ENCODE assay signal across 9 cellular contexts in the genomic region with DNA sequence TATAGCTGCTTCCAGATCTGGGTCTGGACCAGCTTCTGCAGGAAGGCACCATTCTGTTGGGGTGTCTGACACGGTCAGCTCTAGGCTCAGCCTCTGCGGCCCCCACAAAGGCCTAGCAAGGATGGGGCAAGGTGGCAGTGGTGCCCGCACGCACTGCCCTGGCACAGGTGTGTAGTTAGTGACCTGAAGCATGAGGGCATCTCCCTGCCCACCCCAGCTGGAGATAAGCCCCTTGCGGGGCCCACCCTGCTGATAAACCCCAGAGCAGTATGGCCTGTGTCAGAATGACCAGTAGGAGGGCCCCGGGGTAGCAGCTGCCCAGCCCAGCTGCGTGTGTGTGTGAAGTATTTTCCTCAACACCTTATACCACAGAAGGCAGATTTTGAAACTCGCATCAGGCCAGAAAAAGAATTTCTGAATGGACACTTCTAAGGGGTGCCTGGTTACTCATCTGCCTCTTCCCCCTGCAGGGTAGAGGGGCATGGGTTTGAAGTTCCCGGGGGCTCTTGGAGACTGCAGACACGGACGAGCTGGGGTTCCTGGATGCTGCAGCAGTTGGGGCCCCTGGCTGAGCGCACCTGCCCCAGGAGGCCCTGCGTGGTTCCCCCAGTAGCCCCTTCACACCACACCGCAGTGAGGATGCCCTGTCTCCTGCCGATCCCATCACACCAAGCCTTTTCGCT. TPM values are rescaled to one million over a fixed set of nuclear protein-coding genes. Genes with fewer than 3 reads are reported as not detected.
DNase-seq lines count a peak whose midpoint lies in the region; ATAC-seq and TF ChIP-seq lines count a peak whose summit lies in the region.
"Had no signal": no experiment of that assay in that cellular context is flagged by ENCODE, and none has a peak within 500 bp of the region (broad histone marks: within the 10 kb centered on the region; RNA-seq: fewer than 3 reads in every experiment).

No MANE protein-coding gene starts in this region.

- H3K27ac ChIP-seq in GM23248 (peak overlapping the region; percentile 90), Panc1 (ENCODE audit: low read length) (peak overlapping the region; percentile 90), trophoblast cell (ENCODE audit: low read depth, low read length) (peak overlapping the region; percentile 82)

- H3K4me2 ChIP-seq in GM23248 (ENCODE audit: unreplicated experiment), result no peak overlapping the region
- H3K4me2 ChIP-seq in trophoblast cell (ENCODE audit: low read length), result no peak overlapping the region

- peak overlapping the region; percentile 65 for H4K12ac ChIP-seq in trophoblast cell (ENCODE audit: low read depth, low read length)

- CTCF ChIA-PET in Panc1 (lab: Charles Lee), result interaction anchor here (1.0 kb wide), 1 partner anchor 59 kb away, joined by 3 read pairs; no protein-coding TSS in a partner anchor

- in situ Hi-C loops in GM23248 (cut with MboI) (no loop called here), Panc1 (cut with HindIII; ENCODE audit: low pct_unique_long_range_greater_than_20kb, low sequenced_read_pairs) (no loop called here)

- H3K9ac ChIP-seq in GM23248 (peak overlapping the region; percentile 44), trophoblast cell (ENCODE audit: low read length) (no peak overlapping the region)

- H3K9me3 Mint-ChIP-seq in effector memory CD8-positive, alpha-beta T cell, result no peaks in the 10 kb centered on the region

- peak overlapping the region; percentile 47 for H3K18ac ChIP-seq in trophoblast cell (ENCODE audit: low read length)

- DNase-seq in GM23248 (peak; percentile 45), Panc1 (ENCODE audit: low read depth, low spot score) (no peak), trophoblast cell (no peak), midbrain (lab: John Stamatoyannopoulos, UW) (no peak), NCI-H146 treated with DMSO at 0.1 percent for 48 hours (lab: John Stamatoyannopoulos, UW; ENCODE audit: unreplicated experiment) (no peak), SK-N-DZ (ENCODE audit: low spot score) (no peak)
- DNase-seq in effector memory CD8-positive, alpha-beta T cell, result no peak

- peaks cover 43% of the 10 kb centered on the region for H3F3A ChIP-seq in GM23248 (ENCODE audit: insufficient read depth)

- H3K14ac ChIP-seq in trophoblast cell (ENCODE audit: low read length), result peak overlapping the region; percentile 26

- POLR2A ChIA-PET in Panc1 (lab: Charles Lee), result no interaction called here

- H2BK5ac ChIP-seq in trophoblast cell (ENCODE audit: low read depth, low read length, poor library complexity), result peak overlapping the region; percentile 52

- BruUV-seq in Panc1 (replicated peaks; lab: Mats Ljungman, UMichigan), result no TSS peak

- no peak overlapping the region for H2AK5ac ChIP-seq in trophoblast cell (ENCODE audit: low read length)

- H3K27ac Mint-ChIP-seq in effector memory CD8-positive, alpha-beta T cell, result peak overlapping the region; percentile 80 to 97

- peak overlapping the region; percentile 49 to 61 for H3K4me3 Mint-ChIP-seq in effector memory CD8-positive, alpha-beta T cell

- H3K79me1 ChIP-seq in trophoblast cell (ENCODE audit: low read length), result peaks cover 30% of the 10 kb centered on the region

- peaks cover 86% of the 10 kb centered on the region for H3K36me3 Mint-ChIP-seq in effector memory CD8-positive, alpha-beta T cell (ENCODE audit: insufficient read depth)

- H3K79me2 ChIP-seq in GM23248 (ENCODE audit: insufficient read depth), result peaks cover 68% of the 10 kb centered on the region
- H3K79me2 ChIP-seq in trophoblast cell (ENCODE audit: control insufficient read depth, insufficient read depth, low read length, poor library complexity), result peaks cover 18% of the 10 kb centered on the region

- H4K91ac ChIP-seq in trophoblast cell (ENCODE audit: low read depth, low read length), result no peak overlapping the region

- peaks cover 32% of the 10 kb centered on the region in 2 donors for H3K4me1 Mint-ChIP-seq in effector memory CD8-positive, alpha-beta T cell (ENCODE audit: low read depth in 2 of 2)

- H3K4me1 ChIP-seq in GM23248 (ENCODE audit: insufficient read depth), result peaks cover 21% of the 10 kb centered on the region
- H3K4me1 ChIP-seq in Panc1 (ENCODE audit: control insufficient read depth, insufficient read depth, low read length), result peaks cover 57% of the 10 kb centered on the region
- peaks cover 27 to 35% of the 10 kb centered on the region in 2 experiments for H3K4me1 ChIP-seq in trophoblast cell (ENCODE audit: control insufficient read depth in 1 of 2, insufficient read depth in 2 of 2, low read length in 2 of 2)

- 78 to 79% methylated on average over 15 to 16 of the region's 16 CpGs for WGBS in GM23248 (ENCODE audit: low coverage in 1 of 2, low lambda C conversion rate in 2 of 2, missing lambda C conversion rate in 2 of 2), 2 experiments
- no CpG with 5 or more reads among the region's 16 CpGs for WGBS in trophoblast cell (ENCODE audit: extremely low coverage, insufficient coverage, insufficient read length)

- H4K8ac ChIP-seq in trophoblast cell (ENCODE audit: low read depth, low read length), result peak overlapping the region; percentile 18

- no peaks in the 10 kb centered on the region for H4K20me1 ChIP-seq in GM23248 (ENCODE audit: insufficient read depth)

- TF ChIP-seq CTCF in Panc1 (IDR thresholded peaks at IDR 0.05), result no peak

- H3K36me3 ChIP-seq in GM23248 (ENCODE audit: low read depth) (no peaks in the 10 kb centered on the region), Panc1 (ENCODE audit: control insufficient read depth, insufficient read depth, low read length) (peaks cover 9% of the 10 kb centered on the region; the same call in 1 of the 2 replicates), trophoblast cell (ENCODE audit: control insufficient read depth in 1 of 2, insufficient read depth in 2 of 2, low read length in 2 of 2) (peaks cover 52 to 54% of the 10 kb centered on the region in 2 experiments)

- H3K4ac ChIP-seq in trophoblast cell (ENCODE audit: low read depth, low read length), result no peak overlapping the region

- no peaks in the 10 kb centered on the region for H3K9me2 ChIP-seq in GM23248 (ENCODE audit: insufficient read depth)

- H2BK12ac ChIP-seq in trophoblast cell (ENCODE audit: low read length), result no peak overlapping the region

- H3K23ac ChIP-seq in trophoblast cell (ENCODE audit: low read length), result no peak overlapping the region

- H3K27me3 ChIP-seq in GM23248 (replicated peaks; ENCODE audit: insufficient read depth), result no peaks in the 10 kb centered on the region
- no peaks in the 10 kb centered on the region for H3K27me3 ChIP-seq in Panc1 (ENCODE audit: control insufficient read depth, insufficient read depth, low read length)
- H3K27me3 ChIP-seq in trophoblast cell (ENCODE audit: insufficient read depth, low read length), result no peaks in the 10 kb centered on the region

- no peaks in the 10 kb centered on the region for H3K9me3 ChIP-seq in GM23248 (ENCODE audit: low read depth)
- no peaks in the 10 kb centered on the region for H3K9me3 ChIP-seq in Panc1 (ENCODE audit: control insufficient read depth, insufficient read depth, low read depth, low read length)
- peaks cover 3% of the 10 kb centered on the region for H3K9me3 ChIP-seq in trophoblast cell (ENCODE audit: insufficient read depth, low read depth, low read length)

- intact Hi-C loops in Panc1 (cut with micrococcal nuclease; ENCODE audit: unreplicated experiment), result loop anchor here (10.0 kb wide), 1 partner anchor 158 kb away; a partner anchor contains a TSS

- H2BK120ac ChIP-seq in trophoblast cell (ENCODE audit: insufficient read depth, low read length, poor library complexity), result no peak overlapping the region

- H3K4me3 ChIP-seq in GM23248, result no peak overlapping the region
- no peak overlapping the region for H3K4me3 ChIP-seq in Panc1 (ENCODE audit: low read depth in 2 of 2, low read length in 2 of 2)
- no peak overlapping the region for H3K4me3 ChIP-seq in trophoblast cell (ENCODE audit: low read depth, low read length)

- no peaks in the 10 kb centered on the region for H3K27me3 Mint-ChIP-seq in effector memory CD8-positive, alpha-beta T cell

- no peak overlapping the region for H2AFZ ChIP-seq in GM23248
- H2AFZ ChIP-seq in trophoblast cell (ENCODE audit: insufficient read depth, low read length, poor library complexity), result no peak overlapping the region

- ATAC-seq in Panc1 (no peak), HG02798 (IDR thresholded peaks at IDR 0.05; ENCODE audit: poor library complexity, unreplicated experiment) (no peak)
- ATAC-seq in effector memory CD8-positive, alpha-beta T cell (replicated peaks), result no peak

RNA-seq across cellular contexts. Expression of a gene that starts 4.6 kb away (rescaled TPM):
- total RNA-seq in GM23248 (2014; rRNA removed; shearing (Covaris generic)), result 193 and 208 TPM in 2 replicates
- polyA plus RNA-seq in GM23248 (2016; fragmentation: Nextera tagmentation; extraction: Ambion mirVana), result 310 and 313 TPM in 2 replicates
- 420 TPM for total RNA-seq in Panc1 (2021; ENCODE audit: unreplicated experiment)
- polyA plus RNA-seq in Panc1 (2012; ENCODE audit: insufficient read length), result 534 TPM
- 397 and 403 TPM in 2 replicates for polyA plus RNA-seq in trophoblast cell (2013)
- 156 and 163 TPM in 2 replicates for polyA plus RNA-seq in SK-N-DZ (2014; cell fraction: cytosol; rRNA removed)
- 180 and 182 TPM in 2 replicates for polyA plus RNA-seq in SK-N-DZ (2014; cell fraction: nucleus; rRNA removed)

RNA-seq across cellular contexts. Expression of a gene that starts 6.2 kb away (rescaled TPM):
- total RNA-seq in GM23248 (2014; rRNA removed; shearing (Covaris generic)), result 3,203 and 4,003 TPM in 2 replicates
- 1,651 and 1,674 TPM in 2 replicates for polyA plus RNA-seq in GM23248 (2016; fragmentation: Nextera tagmentation; extraction: Ambion mirVana)
- total RNA-seq in Panc1 (2021; ENCODE audit: unreplicated experiment), result 759 TPM
- 1,541 TPM for polyA plus RNA-seq in Panc1 (2012; ENCODE audit: insufficient read length)
- 2,115 and 2,196 TPM in 2 replicates for polyA plus RNA-seq in trophoblast cell (2013)
- polyA plus RNA-seq in SK-N-DZ (2014; cell fraction: cytosol; rRNA removed), result 365 and 652 TPM in 2 replicates
- 524 and 557 TPM in 2 replicates for polyA plus RNA-seq in SK-N-DZ (2014; cell fraction: nucleus; rRNA removed)

RNA-seq across cellular contexts. Expression of a gene that starts 24.8 kb away (rescaled TPM):
- total RNA-seq in GM23248 (2014; rRNA removed; shearing (Covaris generic)), result 80.6 and 100 TPM in 2 replicates
- polyA plus RNA-seq in GM23248 (2016; fragmentation: Nextera tagmentation; extraction: Ambion mirVana), result 6.9 and 8.6 TPM in 2 replicates
- total RNA-seq in Panc1 (2021; ENCODE audit: unreplicated experiment), result 253 TPM
- 263 TPM for polyA plus RNA-seq in Panc1 (2012; ENCODE audit: insufficient read length)
- 110 and 112 TPM in 2 replicates for polyA plus RNA-seq in trophoblast cell (2013)
- 347 and 360 TPM in 2 replicates for polyA plus RNA-seq in SK-N-DZ (2014; cell fraction: cytosol; rRNA removed)
- polyA plus RNA-seq in SK-N-DZ (2014; cell fraction: nucleus; rRNA removed), result 122 and 243 TPM in 2 replicates

RNA-seq across cellular contexts. Expression of a gene that starts 24.9 kb away (rescaled TPM):
- total RNA-seq in GM23248 (2014; rRNA removed; shearing (Covaris generic)), result 175 and 179 TPM in 2 replicates
- polyA plus RNA-seq in GM23248 (2016; fragmentation: Nextera tagmentation; extraction: Ambion mirVana), result 428 and 436 TPM in 2 replicates
- total RNA-seq in Panc1 (2021; ENCODE audit: unreplicated experiment), result 218 TPM
- 339 TPM for polyA plus RNA-seq in Panc1 (2012; ENCODE audit: insufficient read length)
- polyA plus RNA-seq in trophoblast cell (2013), result 320 and 330 TPM in 2 replicates
- polyA plus RNA-seq in SK-N-DZ (2014; cell fraction: cytosol; rRNA removed), result 414 and 518 TPM in 2 replicates
- polyA plus RNA-seq in SK-N-DZ (2014; cell fraction: nucleus; rRNA removed), result 292 and 327 TPM in 2 replicates

RNA-seq across cellular contexts. Expression of a gene that starts 31.7 kb away (rescaled TPM):
- not detected in 2 replicates for total RNA-seq in GM23248 (2014; rRNA removed; shearing (Covaris generic))
- polyA plus RNA-seq in GM23248 (2016; fragmentation: Nextera tagmentation; extraction: Ambion mirVana), result 0.37 TPM in 1 of 2 replicates, not detected in the other
- total RNA-seq in Panc1 (2021; ENCODE audit: unreplicated experiment), result not detected
- polyA plus RNA-seq in Panc1 (2012; ENCODE audit: insufficient read length), result 0.22 TPM
- polyA plus RNA-seq in trophoblast cell (2013), result 0.33 and 0.43 TPM in 2 replicates
- polyA plus RNA-seq in SK-N-DZ (2014; cell fraction: cytosol; rRNA removed), result not detected in 2 replicates
- not detected in 2 replicates for polyA plus RNA-seq in SK-N-DZ (2014; cell fraction: nucleus; rRNA removed)
- total RNA-seq: subcutaneous adipose tissue had no signal
